ENCODE assay signal across 14 cellular contexts in the genomic region with DNA sequence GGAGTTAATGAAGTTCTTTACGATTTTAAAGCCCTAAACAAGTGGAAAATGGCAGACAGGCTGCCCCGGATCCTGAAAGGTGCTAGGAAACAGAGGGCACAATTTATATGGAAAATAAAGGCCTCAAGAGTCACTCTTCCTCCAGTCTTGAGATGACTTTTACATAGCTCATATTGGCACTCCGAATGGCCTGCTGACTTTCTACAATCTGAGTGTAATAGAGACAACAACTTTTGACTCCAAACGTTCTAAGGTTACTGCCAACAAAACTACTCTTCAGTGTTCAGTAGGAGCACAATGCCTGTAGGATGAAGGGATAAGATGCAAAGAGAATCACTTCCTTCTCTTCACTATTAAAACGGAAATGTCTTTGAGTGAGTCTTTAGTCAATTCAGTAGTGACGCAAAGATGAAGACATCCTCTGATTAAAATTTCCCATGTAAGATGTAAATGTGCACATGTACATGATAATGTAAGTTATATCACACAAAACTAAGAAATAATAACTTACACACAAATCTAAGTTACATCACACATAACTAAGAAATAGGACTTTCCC. TPM values are rescaled to one million over a fixed set of nuclear protein-coding genes. Genes with fewer than 3 reads are reported as not detected.
"Had no signal": no experiment of that assay in that cellular context is flagged by ENCODE, and none has a peak within 500 bp of the region (broad histone marks: within the 10 kb centered on the region; RNA-seq: fewer than 3 reads in every experiment).

No MANE protein-coding gene starts in this region.

- H3K4me3 Mint-ChIP-seq: activated CD4-positive, alpha-beta T cell treated with anti-CD3 and anti-CD28 coated beads for 36 hours; activated naive CD4-positive, alpha-beta T cell treated with anti-CD3 and anti-CD28 coated beads for 36 hours; central memory CD8-positive, alpha-beta T cell; effector memory CD8-positive, alpha-beta T cell; immature natural killer cell; naive thymus-derived CD8-positive, alpha-beta T cell; stimulated activated naive CD8-positive, alpha-beta T cell treated with anti-CD3 and anti-CD28 coated beads, Interleukin-15, Interleukin-2, amounts not matched to agents 100 ng/mL and 50 ng/mL, for 24 hours had no signal

- H3K9me3 ChIP-seq: upper lobe of left lung had no signal

- H3K27ac ChIP-seq: WERI-Rb-1 had no signal

- H3K27me3 ChIP-seq: upper lobe of left lung had no signal

- DNase-seq: activated CD4-positive, alpha-beta T cell treated with anti-CD3 and anti-CD28 coated beads for 36 hours; activated CD8-positive, alpha-beta memory T cell treated with anti-CD3 and anti-CD28 coated beads for 24 hours; activated naive CD4-positive, alpha-beta T cell treated with anti-CD3 and anti-CD28 coated beads for 36 hours; effector memory CD8-positive, alpha-beta T cell; immature natural killer cell; naive thymus-derived CD8-positive, alpha-beta T cell; nucleus accumbens; stimulated activated CD4-positive, alpha-beta T cell treated with anti-CD3 and anti-CD28 coated beads, Interleukin-15, amount 100 ng/mL, for 24 hours; stimulated activated CD4-positive, alpha-beta T cell treated with anti-CD3 and anti-CD28 coated beads, Interleukin-4, amount 100 ng/mL, for 24 hours; upper lobe of left lung; WERI-Rb-1 had no signal

- H3K36me3 ChIP-seq: upper lobe of left lung, WERI-Rb-1 had no signal

- H3K4me1 Mint-ChIP-seq: activated CD4-positive, alpha-beta T cell treated with anti-CD3 and anti-CD28 coated beads for 36 hours; central memory CD8-positive, alpha-beta T cell; immature natural killer cell; naive thymus-derived CD8-positive, alpha-beta T cell had no signal

- H3K36me3 Mint-ChIP-seq: immature natural killer cell; naive thymus-derived CD8-positive, alpha-beta T cell had no signal

- H3K27ac Mint-ChIP-seq: activated CD4-positive, alpha-beta T cell treated with anti-CD3 and anti-CD28 coated beads for 36 hours; activated naive CD4-positive, alpha-beta T cell treated with anti-CD3 and anti-CD28 coated beads for 36 hours; effector memory CD8-positive, alpha-beta T cell; immature natural killer cell; naive thymus-derived CD8-positive, alpha-beta T cell; stimulated activated naive CD8-positive, alpha-beta T cell treated with anti-CD3 and anti-CD28 coated beads, Interleukin-15, Interleukin-2, amounts not matched to agents 100 ng/mL and 50 ng/mL, for 24 hours had no signal

- H3K27me3 Mint-ChIP-seq: activated CD4-positive, alpha-beta T cell treated with anti-CD3 and anti-CD28 coated beads for 36 hours; central memory CD8-positive, alpha-beta T cell; effector memory CD8-positive, alpha-beta T cell; stimulated activated naive CD8-positive, alpha-beta T cell treated with anti-CD3 and anti-CD28 coated beads, Interleukin-15, Interleukin-2, amounts not matched to agents 100 ng/mL and 50 ng/mL, for 24 hours had no signal

- H3K4me3 ChIP-seq: lung, upper lobe of left lung had no signal

- H3K9me3 Mint-ChIP-seq: activated naive CD4-positive, alpha-beta T cell treated with anti-CD3 and anti-CD28 coated beads for 36 hours; central memory CD8-positive, alpha-beta T cell; effector memory CD8-positive, alpha-beta T cell; naive thymus-derived CD8-positive, alpha-beta T cell; stimulated activated naive CD8-positive, alpha-beta T cell treated with anti-CD3 and anti-CD28 coated beads, Interleukin-15, Interleukin-2, amounts not matched to agents 100 ng/mL and 50 ng/mL, for 24 hours had no signal

RNA-seq across cellular contexts. Expression of a gene that starts 40.5 kb away (rescaled TPM):
- total RNA-seq: activated CD4-positive, alpha-beta T cell treated with anti-CD3 and anti-CD28 coated beads for 36 hours; activated naive CD4-positive, alpha-beta T cell treated with anti-CD3 and anti-CD28 coated beads for 36 hours; naive thymus-derived CD8-positive, alpha-beta T cell had no signal
- polyA plus RNA-seq: immature natural killer cell; naive thymus-derived CD8-positive, alpha-beta T cell had no signal
